18 cellular contexts compared by ENCODE assay signal in genomic region chr17:73822371-73822770, GRCh38.
DNase-seq lines count a peak whose midpoint lies in the region; ATAC-seq lines count a peak whose summit lies in the region.
"Had no signal": no experiment of that assay in that cellular context is flagged by ENCODE, and none has a peak within 500 bp of the region (broad histone marks: within the 10 kb centered on the region; RNA-seq: fewer than 3 reads in every experiment).

No MANE protein-coding gene starts in this region.

- H3K27me3 Mint-ChIP-seq in activated T-cell treated with anti-CD3 and anti-CD28 coated beads, Interleukin-2, amount 50 U/mL, for 4 hours (ENCODE audit: low read depth) = peaks cover 10% of the 10 kb centered on the region
- H3K27me3 Mint-ChIP-seq in CD4-positive, CD25-positive, alpha-beta regulatory T cell = peaks cover 14% of the 10 kb centered on the region
- H3K27me3 Mint-ChIP-seq in T-cell = peaks cover 0 to 7% of the 10 kb centered on the region in 2 donors

- H3K27ac Mint-ChIP-seq in CD4-positive, CD25-positive, alpha-beta regulatory T cell = peak overlapping the region in 2 of 3 donors; percentile 69 to 79
- H3K27ac Mint-ChIP-seq in T-cell = peak overlapping the region; percentile 67 to 75

- H3K27me3 ChIP-seq in CD4-positive, CD25-positive, alpha-beta regulatory T cell (ENCODE audit: control insufficient read depth, insufficient read depth, low read length) = no peaks in the 10 kb centered on the region

- no peak for DNase-seq in activated T-cell treated with anti-CD3 and anti-CD28 coated beads, Interleukin-2, amount 50 U/mL, for 4 hours
- no peak for DNase-seq in activated T-cell treated with anti-CD3 and anti-CD28 coated beads, Interleukin-2, amount 50 U/mL, for 48 hours
- DNase-seq in CD4-positive, CD25-positive, alpha-beta regulatory T cell = peak in 1 of 3 donors; percentile 14
- DNase-seq in T-cell (peak in 10 of 34 experiments; percentile 4 to 43 (median 16)), mesenteric fat pad (ENCODE audit: low spot score) (peak; percentile 8), SHP77 (lab: John Stamatoyannopoulos, UW) (no peak), NCI-H524 (lab: John Stamatoyannopoulos, UW) (no peak)
- no peak for DNase-seq in activated effector memory CD4-positive, alpha-beta T cell treated with anti-CD3 and anti-CD28 coated beads, Interleukin-2, amount 50 U/mL, for 16 hours
- DNase-seq: COR-L47, H7, KG1, NCI-H1048, NCI-H1436 treated with DMSO at 0.1 percent for 48 hours, NCI-H2029 treated with DMSO at 0.1 percent for 48 hours, NCI-H510A, NCI-H82 had no signal

- CTCF ChIA-PET in T-cell (lab: Charles Lee) = no interaction called here

- peaks cover 3% of the 10 kb centered on the region for H3K9me3 Mint-ChIP-seq in activated T-cell treated with anti-CD3 and anti-CD28 coated beads, Interleukin-2, amount 50 U/mL, for 4 hours
- no peaks in the 10 kb centered on the region for H3K9me3 Mint-ChIP-seq in CD4-positive, CD25-positive, alpha-beta regulatory T cell
- H3K9me3 Mint-ChIP-seq in T-cell = peaks cover 0 to 5% (median 3%) of the 10 kb centered on the region in 3 donors

- no peaks in the 10 kb centered on the region for H3K36me3 ChIP-seq in CD4-positive, CD25-positive, alpha-beta regulatory T cell (ENCODE audit: control insufficient read depth, insufficient read depth, low read length)

- H3K4me3 ChIP-seq in CD4-positive, CD25-positive, alpha-beta regulatory T cell (ENCODE audit: low read depth, low read length) = no peak overlapping the region

- H3K4me1 ChIP-seq in CD4-positive, CD25-positive, alpha-beta regulatory T cell (ENCODE audit: control insufficient read depth, insufficient read depth, low read length, poor library complexity, severe bottlenecking) = peaks cover 17% of the 10 kb centered on the region

- no peak for ATAC-seq in activated T-cell treated with anti-CD3 and anti-CD28 coated beads, Interleukin-2, amount 50 U/mL, for 4 hours
- no peak for ATAC-seq in CD4-positive, CD25-positive, alpha-beta regulatory T cell (ENCODE audit: low read depth in 2 of 2)
- peak in 3 of 4 experiments; percentile 37 to 79 (median 74) for ATAC-seq in T-cell (replicated peaks in 1 of 4)
- ATAC-seq: Panc1, Right ventricle myocardium inferior had no signal

- no peaks in the 10 kb centered on the region for H3K9me3 ChIP-seq in CD4-positive, CD25-positive, alpha-beta regulatory T cell (ENCODE audit: control insufficient read depth in 2 of 2, low read length in 2 of 2)

- H3K36me3 Mint-ChIP-seq in activated T-cell treated with anti-CD3 and anti-CD28 coated beads, Interleukin-2, amount 50 U/mL, for 4 hours (ENCODE audit: insufficient read depth) = no peaks in the 10 kb centered on the region
- no peaks in the 10 kb centered on the region for H3K36me3 Mint-ChIP-seq in CD4-positive, CD25-positive, alpha-beta regulatory T cell
- H3K36me3 Mint-ChIP-seq in T-cell = no peaks in the 10 kb centered on the region

- no peak overlapping the region for H3K27ac ChIP-seq in CD4-positive, CD25-positive, alpha-beta regulatory T cell (ENCODE audit: insufficient read depth, low read length, poor library complexity, severe bottlenecking)

- peaks cover 39% of the 10 kb centered on the region for H3K4me1 Mint-ChIP-seq in activated T-cell treated with anti-CD3 and anti-CD28 coated beads, Interleukin-2, amount 50 U/mL, for 4 hours (ENCODE audit: low read depth)
- peaks cover 0 to 26% (median 14%) of the 10 kb centered on the region in 4 donors for H3K4me1 Mint-ChIP-seq in CD4-positive, CD25-positive, alpha-beta regulatory T cell
- peaks cover 49 to 54% (median 51%) of the 10 kb centered on the region in 3 donors for H3K4me1 Mint-ChIP-seq in T-cell

- POLR2A ChIA-PET in T-cell (lab: Charles Lee) = no interaction called here

- peak overlapping the region; percentile 4 for H3K4me3 Mint-ChIP-seq in activated T-cell treated with anti-CD3 and anti-CD28 coated beads, Interleukin-2, amount 50 U/mL, for 4 hours
- H3K4me3 Mint-ChIP-seq in CD4-positive, CD25-positive, alpha-beta regulatory T cell = peak overlapping the region in 2 of 4 donors; percentile 27 to 58
- H3K4me3 Mint-ChIP-seq in T-cell = peak overlapping the region in 2 of 3 donors; percentile 39 to 56

Comparison
In these comparisons a context has a peak if more than half of its experiments do, and no peak if none do; other contexts are left out.
1. ATAC-seq: peak in T-cell (3 of 4); none in activated T-cell treated with anti-CD3 and anti-CD28 coated beads, Interleukin-2, amount 50 U/mL, for 4 hours (0 of 2) and CD4-positive, CD25-positive, alpha-beta regulatory T cell (0 of 2).